22 cellular contexts compared by ENCODE assay signal in genomic region chr3:177545964-177546363, GRCh38.
"Had no signal": no experiment of that assay in that cellular context is flagged by ENCODE, and none has a peak within 500 bp of the region (broad histone marks: within the 10 kb centered on the region; RNA-seq: fewer than 3 reads in every experiment).

No MANE protein-coding gene starts in this region.

- H3K27ac ChIP-seq: brain microvascular endothelial cell, gastroesophageal sphincter, lower lobe of right lung, right lobe of liver, tibial nerve had no signal

- H3K9me3 ChIP-seq: gastroesophageal sphincter, lower lobe of right lung, right lobe of liver, tibial nerve had no signal

- H3K27ac Mint-ChIP-seq: activated B cell treated with CpG ODN at 0.5 μM for 24 hours; activated naive CD4-positive, alpha-beta T cell treated with anti-CD3 and anti-CD28 coated beads, Interleukin-2, amount 10 ng/mL, durations not matched to agents 7 days and 5 days; activated naive CD8-positive, alpha-beta T cell treated with anti-CD3 and anti-CD28 coated beads, Interleukin-2, amount 10 ng/mL, durations not matched to agents 7 days and 5 days; immature natural killer cell; natural killer cell; progenitor cell of endocrine pancreas; T-helper 2 cell treated with Interferon-gamma antibody and Interleukin-4, amounts not matched to agents 5 μg/mL and 100 μg/mL, for 36 hours had no signal

- H3K9me3 Mint-ChIP-seq: activated B cell treated with CpG ODN at 0.5 μM for 24 hours, immature natural killer cell, natural killer cell had no signal

- H3K4me1 ChIP-seq: lower lobe of right lung, right lobe of liver, tibial nerve had no signal

- H3K36me3 Mint-ChIP-seq: natural killer cell had no signal

- DNase-seq: activated B cell treated with CpG ODN at 0.5 μM for 24 hours; activated effector memory CD4-positive, alpha-beta T cell treated with anti-CD3 and anti-CD28 coated beads, Interleukin-2, amount 50 U/mL, for 16 hours; activated naive CD4-positive, alpha-beta T cell treated with anti-CD3 and anti-CD28 coated beads, Interleukin-2, amount 10 ng/mL, durations not matched to agents 7 days and 5 days; activated naive CD8-positive, alpha-beta T cell treated with anti-CD3 and anti-CD28 coated beads, Interleukin-2, amount 10 ng/mL, durations not matched to agents 7 days and 5 days; amniotic stem cell; brain microvascular endothelial cell; head of caudate nucleus; hypothalamus; immature natural killer cell; kidney glomerular epithelial cell; lower lobe of right lung; mesenchymal stem cell; natural killer cell; right lobe of liver; stimulated activated CD4-positive, alpha-beta T cell treated with anti-CD3 and anti-CD28 coated beads, Interleukin-2, amount 100 ng/mL, for 48 hours; stimulated activated naive CD4-positive, alpha-beta T cell treated with Interleukin-2 at 50 U/mL for 16 hours; T-helper 1 cell had no signal

- H3K4me3 ChIP-seq: coronary artery, gastroesophageal sphincter, lower lobe of right lung, right lobe of liver, tibial nerve had no signal

- H3K36me3 ChIP-seq: brain microvascular endothelial cell, gastroesophageal sphincter, lower lobe of right lung, right lobe of liver, tibial nerve had no signal

- H3K4me3 Mint-ChIP-seq: activated B cell treated with CpG ODN at 0.5 μM for 24 hours; activated naive CD4-positive, alpha-beta T cell treated with anti-CD3 and anti-CD28 coated beads, Interleukin-2, amount 10 ng/mL, durations not matched to agents 7 days and 5 days; activated naive CD8-positive, alpha-beta T cell treated with anti-CD3 and anti-CD28 coated beads, Interleukin-2, amount 10 ng/mL, durations not matched to agents 7 days and 5 days; immature natural killer cell; natural killer cell; T-helper 2 cell treated with Interferon-gamma antibody and Interleukin-4, amounts not matched to agents 5 μg/mL and 100 μg/mL, for 36 hours had no signal

- H3K27me3 Mint-ChIP-seq: activated B cell treated with CpG ODN at 0.5 μM for 24 hours; activated naive CD8-positive, alpha-beta T cell treated with anti-CD3 and anti-CD28 coated beads, Interleukin-2, amount 10 ng/mL, durations not matched to agents 7 days and 5 days; progenitor cell of endocrine pancreas had no signal

- H3K27me3 ChIP-seq: brain microvascular endothelial cell, gastroesophageal sphincter, right lobe of liver, tibial nerve had no signal
